11 cellular contexts compared by ENCODE assay signal in genomic region chr13:77460195-77460594, GRCh38.
DNase-seq lines count a peak whose midpoint lies in the region; ATAC-seq and TF ChIP-seq lines count a peak whose summit lies in the region.
"Had no signal": no experiment of that assay in that cellular context is flagged by ENCODE, and none has a peak within 500 bp of the region (broad histone marks: within the 10 kb centered on the region; RNA-seq: fewer than 3 reads in every experiment).

No MANE protein-coding gene starts in this region.

- ATAC-seq in GM21423 (IDR thresholded peaks at IDR 0.05; ENCODE audit: unreplicated experiment) (peak; percentile 95), HG03432 (IDR thresholded peaks at IDR 0.05; ENCODE audit: unreplicated experiment) (peak; percentile 92), esophagus mucosa (peak; percentile 58)

- no peaks in the 10 kb centered on the region for H3K27me3 ChIP-seq in smooth muscle cell (ENCODE audit: low read depth)
- H3K27me3 ChIP-seq: dorsolateral prefrontal cortex had no signal

- H3K4me3 ChIP-seq in coronary artery (no peak overlapping the region), smooth muscle cell (no peak overlapping the region)
- H3K4me3 ChIP-seq: dorsolateral prefrontal cortex had no signal

- peaks cover 8% of the 10 kb centered on the region for H3K4me1 ChIP-seq in smooth muscle cell (ENCODE audit: low read depth)

- no peaks in the 10 kb centered on the region for H3F3A ChIP-seq in smooth muscle cell (ENCODE audit: low read depth)

- no peaks in the 10 kb centered on the region for H3K9me3 Mint-ChIP-seq in T-helper 2 cell treated with Interferon-gamma antibody and Interleukin-4, amounts not matched to agents 5 μg/mL and 100 μg/mL, for 36 hours

- no peaks in the 10 kb centered on the region for H3K9me3 ChIP-seq in smooth muscle cell (replicated peaks; ENCODE audit: low read depth)

- peaks cover 25% of the 10 kb centered on the region for H3K27me3 Mint-ChIP-seq in T-helper 2 cell treated with Interferon-gamma antibody and Interleukin-4, amounts not matched to agents 5 μg/mL and 100 μg/mL, for 36 hours (ENCODE audit: low read depth)

- no peak overlapping the region for H3K27ac Mint-ChIP-seq in T-helper 2 cell treated with Interferon-gamma antibody and Interleukin-4, amounts not matched to agents 5 μg/mL and 100 μg/mL, for 36 hours

- TF ChIP-seq CTCF in coronary artery (IDR thresholded peaks at IDR 0.05), result no peak
- no peak for TF ChIP-seq CTCF in smooth muscle cell (IDR thresholded peaks at IDR 0.05; ENCODE audit: borderline replicate concordance, insufficient read depth, poor library complexity, severe bottlenecking)

- H2AFZ ChIP-seq in smooth muscle cell (ENCODE audit: low read depth), result no peak overlapping the region

- 20% methylated on average over 2 of the region's 2 CpGs for WGBS in smooth muscle cell (ENCODE audit: low lambda C conversion rate)

- DNase-seq in AML-193 (lab: John Stamatoyannopoulos, UW) (peak; percentile 99), coronary artery (ENCODE audit: low spot score) (no peak), smooth muscle cell (lab: John Stamatoyannopoulos, UW; ENCODE audit: unreplicated experiment) (no peak)
- no peak for DNase-seq in T-helper 2 cell treated with Interferon-gamma antibody and Interleukin-4, amounts not matched to agents 5 μg/mL and 100 μg/mL, for 36 hours (ENCODE audit: low spot score)
- no peak for DNase-seq in stimulated activated CD4-positive, alpha-beta T cell treated with anti-CD3 and anti-CD28 coated beads, Interleukin-2, amount 100 ng/mL, for 48 hours
- DNase-seq: dorsolateral prefrontal cortex, mammary epithelial cell, NCI-H446 had no signal

- no peaks in the 10 kb centered on the region for H3K4me1 Mint-ChIP-seq in T-helper 2 cell treated with Interferon-gamma antibody and Interleukin-4, amounts not matched to agents 5 μg/mL and 100 μg/mL, for 36 hours (ENCODE audit: low read depth)

- H3K4me3 Mint-ChIP-seq in T-helper 2 cell treated with Interferon-gamma antibody and Interleukin-4, amounts not matched to agents 5 μg/mL and 100 μg/mL, for 36 hours, result no peak overlapping the region

- H3K36me3 Mint-ChIP-seq in T-helper 2 cell treated with Interferon-gamma antibody and Interleukin-4, amounts not matched to agents 5 μg/mL and 100 μg/mL, for 36 hours (ENCODE audit: low read depth), result no peaks in the 10 kb centered on the region

- H3K36me3 ChIP-seq in smooth muscle cell (ENCODE audit: low read depth), result no peaks in the 10 kb centered on the region

- H3K9ac ChIP-seq in smooth muscle cell (ENCODE audit: low read depth), result no peak overlapping the region

- H3K4me2 ChIP-seq in smooth muscle cell, result no peak overlapping the region

- H3K79me2 ChIP-seq in smooth muscle cell (ENCODE audit: low read depth), result no peaks in the 10 kb centered on the region

- H3K27ac ChIP-seq in coronary artery, result no peak overlapping the region
- H3K27ac ChIP-seq in smooth muscle cell (ENCODE audit: low read depth), result no peak overlapping the region
- H3K27ac ChIP-seq: dorsolateral prefrontal cortex had no signal

- H4K20me1 ChIP-seq in smooth muscle cell (ENCODE audit: low read depth), result no peaks in the 10 kb centered on the region

Comparison
In these comparisons a context has a peak if more than half of its experiments do, and no peak if none do; other contexts are left out.
1. DNase-seq: peak in AML-193 (2 of 2); none in coronary artery (single experiment), T-helper 2 cell treated with Interferon-gamma antibody and Interleukin-4, amounts not matched to agents 5 μg/mL and 100 μg/mL, for 36 hours (single experiment), stimulated activated CD4-positive, alpha-beta T cell treated with anti-CD3 and anti-CD28 coated beads, Interleukin-2, amount 100 ng/mL, for 48 hours (0 of 2) and smooth muscle cell (single experiment).
2. Peak in every context shown above with its lines, with median percentiles within 50 percentile points of each other: ATAC-seq.